Comparison of ENCODE assay signal across 17 cellular contexts in the genomic region with DNA sequence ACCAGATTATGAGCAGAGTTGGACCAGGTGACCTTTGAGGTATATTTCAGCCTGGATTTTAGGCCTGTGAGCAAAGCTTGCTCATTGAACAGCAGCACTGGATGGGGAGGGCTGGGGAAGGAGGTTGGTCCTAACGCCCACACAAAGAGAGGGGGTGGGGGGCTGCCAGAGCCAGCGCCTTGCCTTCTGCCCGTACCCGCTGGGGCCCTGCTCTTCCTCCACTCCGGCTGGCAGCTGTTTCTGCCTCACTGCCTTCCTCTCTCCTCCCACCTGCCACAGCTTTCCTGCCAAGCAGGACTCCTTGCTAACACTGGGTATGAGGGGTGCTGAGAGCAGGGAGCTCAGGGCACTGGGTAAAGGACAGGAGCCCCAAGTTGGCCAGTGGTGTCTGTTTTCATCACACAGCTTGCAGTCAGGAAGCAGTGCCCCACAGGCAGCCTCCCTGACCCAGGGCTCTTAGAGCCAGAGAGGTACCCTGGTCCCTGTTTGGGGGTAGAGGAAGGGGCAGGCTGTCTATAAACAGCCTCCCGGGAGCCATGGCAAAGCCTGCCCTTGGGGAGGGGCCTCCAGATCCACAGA. TPM values are rescaled to one million over a fixed set of nuclear protein-coding genes. Genes with fewer than 3 reads are reported as not detected.
A peak's percentile ranks its signal among the peaks of the same experiment; 100 is the strongest.
DNase-seq lines count a peak whose midpoint lies in the region; TF ChIP-seq lines count a peak whose summit lies in the region.
"Had no signal": no experiment of that assay in that cellular context is flagged by ENCODE, and none has a peak within 500 bp of the region (broad histone marks: within the 10 kb centered on the region; RNA-seq: fewer than 3 reads in every experiment).

No MANE protein-coding gene starts in this region.

- peaks cover 80% of the 10 kb centered on the region for H3K27me3 ChIP-seq in BLaER1
- peaks cover 78 to 99% (median 96%) of the 10 kb centered on the region in 11 experiments for H3K27me3 ChIP-seq in BLaER1 treated with 17β-estradiol and CSF1 and Interleukin-3, amounts not matched to agents 10 nM and 100 nM
- H3K27me3 ChIP-seq: SJCRH30 had no signal

- peaks cover 19% of the 10 kb centered on the region for H4K20me1 ChIP-seq in BLaER1
- H4K20me1 ChIP-seq in BLaER1 treated with 17β-estradiol and CSF1 and Interleukin-3, amounts not matched to agents 10 nM and 100 nM: peaks cover 0 to 35% (median 22%) of the 10 kb centered on the region in 11 experiments; a peak in 15 of 22 replicates

- peak overlapping the region; percentile 39 for H3K4me2 ChIP-seq in BLaER1
- H3K4me2 ChIP-seq in BLaER1 treated with 17β-estradiol and CSF1 and Interleukin-3, amounts not matched to agents 10 nM and 100 nM: peak overlapping the region; percentile 21 to 59 (median 47); a peak in 20 of 22 replicates

- CTCF ChIA-PET in Calu3 (lab: Charles Lee): no interaction called here

- intact Hi-C loops in Calu3 (cut with micrococcal nuclease; ENCODE audit: unreplicated experiment): no loop called here

- DNase-seq in NCI-H2171 (lab: John Stamatoyannopoulos, UW) (peak; percentile 12), osteocyte (ENCODE audit: extremely low spot score, unreplicated experiment) (peak; percentile 75), Calu3 (no peak), amygdala (lab: John Stamatoyannopoulos, UW) (no peak)
- DNase-seq in activated T-cell treated with anti-CD3 and anti-CD28 coated beads, Interleukin-2, amount 50 U/mL, for 1 hour: no peak
- DNase-seq: Caco-2; CD4-positive, alpha-beta memory T cell; EL; GF-D8; Karpas-422; NCI-H187; NCI-H2107; NCI-H526; OCI-M1; SJCRH30 had no signal

- H3K4me3 Mint-ChIP-seq in osteocyte (ENCODE audit: unreplicated experiment) (no peak overlapping the region), Calu3 (ENCODE audit: low read depth, unreplicated experiment) (no peak overlapping the region)
- H3K4me3 Mint-ChIP-seq: CD4-positive, alpha-beta memory T cell had no signal

- H3K27ac ChIP-seq in BLaER1: no peak overlapping the region
- no peak overlapping the region for H3K27ac ChIP-seq in BLaER1 treated with 17β-estradiol and CSF1 and Interleukin-3, amounts not matched to agents 10 nM and 100 nM
- H3K27ac ChIP-seq: SJCRH30 had no signal

- no TSS peak for BruUV-seq in Calu3 (replicated peaks; lab: Mats Ljungman, UMichigan)

- peaks cover 5% of the 10 kb centered on the region for H3K27me3 Mint-ChIP-seq in osteocyte (ENCODE audit: unreplicated experiment)
- no peaks in the 10 kb centered on the region for H3K27me3 Mint-ChIP-seq in Calu3 (ENCODE audit: unreplicated experiment)

- H3K36me3 ChIP-seq in BLaER1: no peaks in the 10 kb centered on the region
- no peaks in the 10 kb centered on the region for H3K36me3 ChIP-seq in BLaER1 treated with 17β-estradiol and CSF1 and Interleukin-3, amounts not matched to agents 10 nM and 100 nM
- H3K36me3 ChIP-seq: SJCRH30 had no signal

- TF ChIP-seq CTCF in osteocyte (IDR thresholded peaks at IDR 0.05): no peak
- no peak for TF ChIP-seq CTCF in Calu3 (IDR thresholded peaks at IDR 0.05; ENCODE audit: unreplicated experiment)

- no peak overlapping the region for H3K9ac ChIP-seq in BLaER1
- H3K9ac ChIP-seq in BLaER1 treated with 17β-estradiol and CSF1 and Interleukin-3, amounts not matched to agents 10 nM and 100 nM: no peak overlapping the region

- no peaks in the 10 kb centered on the region for H3K9me3 ChIP-seq in BLaER1
- H3K9me3 ChIP-seq in BLaER1 treated with 17β-estradiol and CSF1 and Interleukin-3, amounts not matched to agents 10 nM and 100 nM (replicated peaks in 1 of 11): peaks cover 0 to 8% (median 0%) of the 10 kb centered on the region in 11 experiments; a peak in 6 of 22 replicates
- H3K9me3 ChIP-seq: Caco-2, SJCRH30 had no signal

- no peak overlapping the region for H3K27ac Mint-ChIP-seq in osteocyte (ENCODE audit: unreplicated experiment)
- no peak overlapping the region for H3K27ac Mint-ChIP-seq in Calu3 (ENCODE audit: unreplicated experiment)
- H3K27ac Mint-ChIP-seq: CD4-positive, alpha-beta memory T cell had no signal

- H3K4me1 Mint-ChIP-seq in osteocyte (ENCODE audit: unreplicated experiment): peaks cover 3% of the 10 kb centered on the region
- no peaks in the 10 kb centered on the region for H3K4me1 Mint-ChIP-seq in Calu3 (ENCODE audit: low read depth, unreplicated experiment)

- H3K4me1 ChIP-seq in BLaER1: peaks cover 42% of the 10 kb centered on the region
- H3K4me1 ChIP-seq in BLaER1 treated with 17β-estradiol and CSF1 and Interleukin-3, amounts not matched to agents 10 nM and 100 nM: peaks cover 14 to 46% (median 35%) of the 10 kb centered on the region in 10 experiments; a peak in 19 of 20 replicates
- H3K4me1 ChIP-seq: Caco-2, SJCRH30 had no signal

- no peak overlapping the region for H3K4me3 ChIP-seq in BLaER1
- H3K4me3 ChIP-seq in BLaER1 treated with 17β-estradiol and CSF1 and Interleukin-3, amounts not matched to agents 10 nM and 100 nM: no peak overlapping the region
- H3K4me3 ChIP-seq: SJCRH30 had no signal

- no peaks in the 10 kb centered on the region for H3K9me3 Mint-ChIP-seq in osteocyte (ENCODE audit: unreplicated experiment)
- no peaks in the 10 kb centered on the region for H3K9me3 Mint-ChIP-seq in Calu3 (ENCODE audit: low read depth, unreplicated experiment)
- H3K9me3 Mint-ChIP-seq: CD4-positive, alpha-beta memory T cell had no signal

- H3K36me3 Mint-ChIP-seq in osteocyte (ENCODE audit: unreplicated experiment) (no peaks in the 10 kb centered on the region), Calu3 (ENCODE audit: insufficient read depth, unreplicated experiment) (peaks cover 9% of the 10 kb centered on the region)
- H3K36me3 Mint-ChIP-seq: CD4-positive, alpha-beta memory T cell had no signal

RNA-seq across cellular contexts. Expression of a gene that starts 6.1 kb away (rescaled TPM):
- total RNA-seq in osteocyte (not detected in 2 replicates), Calu3 (2022) (6.3 and 6.9 TPM in 2 replicates)
- total RNA-seq: CD4-positive, alpha-beta memory T cell; SJCRH30 had no signal

Comparison
In these comparisons a context has a peak if more than half of its experiments do, and no peak if none do; other contexts are left out.
1. DNase-seq: peak in NCI-H2171 (single experiment) and osteocyte (single experiment); none in Calu3 (single experiment), activated T-cell treated with anti-CD3 and anti-CD28 coated beads, Interleukin-2, amount 50 U/mL, for 1 hour (single experiment) and amygdala (0 of 56).